In the genomic region with DNA sequence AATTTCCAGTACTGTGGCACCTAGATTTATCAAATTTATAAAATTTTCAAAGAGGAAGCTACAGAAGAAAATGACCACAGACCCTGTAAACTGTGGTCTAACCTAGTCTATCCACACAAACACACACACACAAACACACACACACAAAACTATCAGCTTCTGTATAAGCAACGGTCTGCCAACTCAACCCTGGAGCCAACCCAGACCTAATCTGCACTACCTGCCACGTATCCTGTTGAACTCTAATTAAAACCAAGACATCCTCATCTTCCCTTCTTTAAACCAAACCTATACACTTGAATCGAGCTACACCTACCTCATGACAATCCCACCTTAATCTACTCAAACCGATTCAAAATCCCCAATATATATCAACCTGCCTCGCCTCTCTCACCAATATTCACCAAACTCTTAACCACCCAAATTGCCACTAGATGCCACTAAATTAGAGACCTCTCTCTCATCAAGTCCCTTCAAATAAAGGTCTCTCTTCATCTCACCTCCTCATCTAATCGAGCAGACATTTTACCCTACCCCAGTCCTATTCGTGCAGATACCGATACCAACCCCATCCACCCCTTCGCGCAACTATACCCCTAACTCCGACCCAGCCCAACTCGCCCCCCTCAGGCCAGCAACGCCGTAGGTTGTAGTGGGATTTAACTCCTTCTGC, we compare ENCODE assay signal across 9 cellular contexts. TPM values are rescaled to one million over a fixed set of nuclear protein-coding genes. Genes with fewer than 3 reads are reported as not detected.
DNase-seq lines count a peak whose midpoint lies in the region; ATAC-seq and TF ChIP-seq lines count a peak whose summit lies in the region.
"Had no signal": no experiment of that assay in that cellular context is flagged by ENCODE, and none has a peak within 500 bp of the region (broad histone marks: within the 10 kb centered on the region; RNA-seq: fewer than 3 reads in every experiment).

No MANE protein-coding gene starts in this region.

- no peak for DNase-seq in right atrium auricular region (ENCODE audit: low spot score)
- no peak for DNase-seq in left cardiac atrium
- DNase-seq in adrenal gland: no peak
- peak; percentile 38 for DNase-seq in left lobe of liver (ENCODE audit: low spot score)
- no peak for DNase-seq in uterus
- DNase-seq in stimulated activated CD4-positive, alpha-beta T cell treated with anti-CD3 and anti-CD28 coated beads, Interleukin-2, amount 100 ng/mL, for 24 hours: no peak
- DNase-seq: NCI-H69 had no signal

- 0 to 2% (median 0%) methylated on average over 14 of the region's 14 CpGs for WGBS in adrenal gland, 4 donors

- H3K4me1 ChIP-seq in right atrium auricular region: peaks cover 0 to 55% of the 10 kb centered on the region in 2 donors
- peaks cover 25 to 48% of the 10 kb centered on the region in 2 donors for H3K4me1 ChIP-seq in adrenal gland (replicated peaks in 1 of 2)
- H3K4me1 ChIP-seq in uterus: no peaks in the 10 kb centered on the region

- H3K27me3 ChIP-seq in right atrium auricular region: no peaks in the 10 kb centered on the region
- H3K27me3 ChIP-seq in adrenal gland: no peaks in the 10 kb centered on the region
- H3K27me3 ChIP-seq in uterus: no peaks in the 10 kb centered on the region

- peaks cover 51% of the 10 kb centered on the region for H3K36me3 ChIP-seq in right atrium auricular region
- peaks cover 0 to 58% of the 10 kb centered on the region in 2 donors for H3K36me3 ChIP-seq in adrenal gland (replicated peaks in 1 of 2)
- H3K36me3 ChIP-seq in uterus: no peaks in the 10 kb centered on the region

- intact Hi-C loops in left cardiac atrium (cut with DNase I) (no loop called here), adrenal gland (cut with DNase I) (no loop called here), uterus (cut with DNase I; ENCODE audit: low total_unique reads) (no loop called here)

- TF ChIP-seq POLR2A in adrenal gland (IDR thresholded peaks at IDR 0.05): no peak
- no peak for TF ChIP-seq POLR2A in uterus (IDR thresholded peaks at IDR 0.05)

- no peak for ATAC-seq in left cardiac atrium
- ATAC-seq in left lobe of liver: no peak
- no peak for ATAC-seq in HG02623 (IDR thresholded peaks at IDR 0.05; ENCODE audit: unreplicated experiment)
- no peak for ATAC-seq in GM19397 (IDR thresholded peaks at IDR 0.05; ENCODE audit: unreplicated experiment)

- H3K4me3 ChIP-seq in right atrium auricular region (peak overlapping the region; percentile 74 to 79), adrenal gland (peak overlapping the region; percentile 26 to 90 (median 74)), uterus (peak overlapping the region; percentile 92 to 99)

- TF ChIP-seq CTCF in right atrium auricular region (IDR thresholded peaks at IDR 0.05): no peak
- no peak for TF ChIP-seq CTCF in adrenal gland (IDR thresholded peaks at IDR 0.05)
- peak in 1 of 4 experiments; percentile 11 for TF ChIP-seq CTCF in uterus (IDR thresholded peaks at IDR 0.05)

- peak overlapping the region; percentile 96 to 99 for H3K27ac ChIP-seq in right atrium auricular region
- H3K27ac ChIP-seq in adrenal gland: peak overlapping the region in 4 of 5 donors; percentile 92 to 99 (median 96)
- H3K27ac ChIP-seq in uterus: peak overlapping the region; percentile 99 to 100

- no peaks in the 10 kb centered on the region for H3K9me3 ChIP-seq in right atrium auricular region
- no peaks in the 10 kb centered on the region for H3K9me3 ChIP-seq in adrenal gland (replicated peaks in 1 of 3)
- no peaks in the 10 kb centered on the region for H3K9me3 ChIP-seq in uterus

RNA-seq across cellular contexts. Expression of a gene that starts 0.8 kb away (rescaled TPM):
- 10 to 100 TPM; 53.9 to 55.3 TPM for total RNA-seq in right atrium auricular region
- 10 to 100 TPM; 71.4 to 77.5 TPM for total RNA-seq in left cardiac atrium
- total RNA-seq in adrenal gland: 100 to 1,000 TPM in 4 of 8 donors, 10 to 100 TPM in 4; 73.1 to 203 (median 111) TPM
- polyA plus RNA-seq in adrenal gland: 100 to 1,000 TPM; 116 to 431 (median 258) TPM
- total RNA-seq in left lobe of liver: 48.2 TPM
- 100 to 1,000 TPM in 2 of 4 donors, 10 to 100 TPM in 2; 52.3 to 194 (median 77.1) TPM for total RNA-seq in uterus

RNA-seq across cellular contexts. Expression of a gene that starts 1.2 kb away (rescaled TPM):
- total RNA-seq in right atrium auricular region (10 to 100 TPM; 13.5 to 23.7 TPM), left cardiac atrium (10 to 100 TPM; 30.8 to 37.9 TPM), adrenal gland (100 to 1,000 TPM in 1 of 8 donors, 10 to 100 TPM in 7; 23.9 to 206 (median 53.1) TPM), left lobe of liver (14.4 TPM), uterus (10 to 100 TPM; 12.3 to 41.6 (median 26.7) TPM)
- 10 to 100 TPM; 28.0 to 52.9 (median 35.1) TPM for polyA plus RNA-seq in adrenal gland

RNA-seq across cellular contexts. Expression of a gene that starts 10.7 kb away (rescaled TPM):
- total RNA-seq in right atrium auricular region (not detected), left cardiac atrium (not detected), adrenal gland (not detected), left lobe of liver (not detected), uterus (not detected)
- polyA plus RNA-seq in adrenal gland: not detected

RNA-seq across cellular contexts. Expression of a gene that starts 24.9 kb away (rescaled TPM):
- not detected for total RNA-seq in right atrium auricular region
- not detected for total RNA-seq in left cardiac atrium
- under 1 TPM in 1 of 8 donors, not detected in 7; 0.15 TPM for total RNA-seq in adrenal gland
- under 1 TPM in 2 of 3 donors, not detected in 1; 0.03 to 0.40 TPM for polyA plus RNA-seq in adrenal gland
- not detected for total RNA-seq in left lobe of liver
- not detected for total RNA-seq in uterus

RNA-seq across cellular contexts. Expression of a gene that starts 36.8 kb away (rescaled TPM):
- total RNA-seq in right atrium auricular region (1 to 10 TPM; 1.3 to 1.4 TPM), left cardiac atrium (1 to 10 TPM; 1.6 to 3.4 TPM), adrenal gland (1 to 10 TPM; 1.9 to 5.7 (median 3.4) TPM), left lobe of liver (0.43 TPM), uterus (10 to 100 TPM in 3 of 4 donors, 1 to 10 TPM in 1; 6.5 to 18.0 (median 13.8) TPM)
- 10 to 100 TPM in 2 of 3 donors, 1 to 10 TPM in 1; 1.5 to 29.3 (median 15.3) TPM for polyA plus RNA-seq in adrenal gland
